ENCODE assay signal across 24 cellular contexts in the genomic region with DNA sequence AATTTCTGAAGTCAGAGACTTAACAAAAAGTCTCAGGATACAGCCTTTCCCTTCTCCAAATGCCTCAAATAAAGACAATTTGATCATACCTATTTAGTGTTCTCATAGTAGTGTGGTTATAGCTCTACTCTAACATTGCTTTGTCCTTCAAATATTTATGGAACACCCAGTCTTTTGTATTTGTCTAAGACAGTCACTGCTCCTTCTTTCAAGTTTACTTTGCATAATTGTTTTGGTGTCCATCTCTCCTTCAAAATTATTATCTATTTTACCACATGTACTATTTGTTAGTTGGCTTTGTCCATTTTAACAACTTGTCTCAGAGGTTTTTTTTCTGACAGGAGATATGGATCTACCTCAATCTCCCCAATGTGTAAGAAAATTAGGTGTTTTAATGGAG.
"Had no signal": no experiment of that assay in that cellular context is flagged by ENCODE, and none has a peak within 500 bp of the region (broad histone marks: within the 10 kb centered on the region; RNA-seq: fewer than 3 reads in every experiment).

No MANE protein-coding gene starts in this region.

- H3K4me3 ChIP-seq: colonic mucosa, coronary artery, dorsolateral prefrontal cortex, esophagus muscularis mucosa, esophagus squamous epithelium, gastrocnemius medialis, gastroesophageal sphincter, heart left ventricle, heart right ventricle had no signal

- H3K27me3 Mint-ChIP-seq: dendritic cell treated with granulocyte-macrophage colony-stimulating factor and Interleukin-4, amounts not matched to agents 40 ng/mL and 50 ng/mL, for 4 days; effector memory CD8-positive, alpha-beta T cell had no signal

- H3K4me1 Mint-ChIP-seq: endodermal cell had no signal

- ATAC-seq: effector memory CD8-positive, alpha-beta T cell; esophagus mucosa; foreskin keratinocyte; gastrocnemius medialis; gastroesophageal sphincter; heart left ventricle; heart right ventricle had no signal

- H3K4me3 Mint-ChIP-seq: dendritic cell treated with granulocyte-macrophage colony-stimulating factor and Interleukin-4, amounts not matched to agents 40 ng/mL and 50 ng/mL, for 4 days; effector memory CD8-positive, alpha-beta T cell; endodermal cell had no signal

- H3K9me3 Mint-ChIP-seq: dendritic cell treated with granulocyte-macrophage colony-stimulating factor and Interleukin-4, amounts not matched to agents 40 ng/mL and 50 ng/mL, for 4 days; endodermal cell had no signal

- H3K27ac Mint-ChIP-seq: dendritic cell treated with granulocyte-macrophage colony-stimulating factor and Interleukin-4, amounts not matched to agents 40 ng/mL and 50 ng/mL, for 4 days; effector memory CD8-positive, alpha-beta T cell; endodermal cell had no signal

- DNase-seq: colonic mucosa; cortex of kidney; dermis blood vessel endothelial cell; dorsolateral prefrontal cortex; effector CD4-positive, alpha-beta T cell; effector CD8-positive, alpha-beta T cell; effector memory CD4-positive, alpha-beta T cell; effector memory CD8-positive, alpha-beta T cell; endodermal cell; erythroblast; esophagus squamous epithelium; foreskin fibroblast; foreskin keratinocyte; foreskin melanocyte; gastrocnemius medialis; glutamatergic neuron; head of caudate nucleus; heart left ventricle; heart right ventricle had no signal
